20 cellular contexts compared by ENCODE assay signal in genomic region chr3:142154186-142154585, GRCh38. TPM values are rescaled to one million over a fixed set of nuclear protein-coding genes. Genes with fewer than 3 reads are reported as not detected.
DNase-seq lines count a peak whose midpoint lies in the region; ATAC-seq, FAIRE-seq and TF ChIP-seq lines count a peak whose summit lies in the region.
"Had no signal": no experiment of that assay in that cellular context is flagged by ENCODE, and none has a peak within 500 bp of the region (broad histone marks: within the 10 kb centered on the region; RNA-seq: fewer than 3 reads in every experiment).

No MANE protein-coding gene starts in this region.

- H3K4me3 ChIP-seq in astrocyte (ENCODE audit: insufficient read depth, low read depth, low read length) (no peak overlapping the region), epithelial cell of esophagus (ENCODE audit: low read length) (no peak overlapping the region), neuronal stem cell (ENCODE audit: low read length in 2 of 2) (no peak overlapping the region)
- H3K4me3 ChIP-seq: BLaER1, GM23248, HAP-1 had no signal

- no peaks in the 10 kb centered on the region for H3K27me3 Mint-ChIP-seq in natural killer cell (ENCODE audit: low read depth in 2 of 2)
- no peaks in the 10 kb centered on the region for H3K27me3 Mint-ChIP-seq in natural killer cell treated with Interleukin-12 subunit alpha and Interleukin-12 subunit beta and Interleukin-15 and Interleukin-18, amount 100 ng/mL, for 72 hours
- no peaks in the 10 kb centered on the region for H3K27me3 Mint-ChIP-seq in astrocyte (ENCODE audit: low read depth, unreplicated experiment)
- H3K27me3 Mint-ChIP-seq in activated CD4-positive, alpha-beta T cell treated with anti-CD3 and anti-CD28 coated beads, Interleukin-2, amount 10 ng/mL, durations not matched to agents 24 days and 14 days, result peaks cover 4% of the 10 kb centered on the region
- H3K27me3 Mint-ChIP-seq: CD4-positive, alpha-beta memory T cell had no signal

- H3K4me3 Mint-ChIP-seq in natural killer cell (no peak overlapping the region), astrocyte (ENCODE audit: unreplicated experiment) (no peak overlapping the region)
- no peak overlapping the region for H3K4me3 Mint-ChIP-seq in natural killer cell treated with Interleukin-12 subunit alpha and Interleukin-12 subunit beta and Interleukin-15 and Interleukin-18, amount 100 ng/mL, for 72 hours
- no peak overlapping the region for H3K4me3 Mint-ChIP-seq in activated CD4-positive, alpha-beta T cell treated with anti-CD3 and anti-CD28 coated beads, Interleukin-2, amount 10 ng/mL, durations not matched to agents 24 days and 14 days
- H3K4me3 Mint-ChIP-seq: CD14-positive monocyte; CD4-positive, alpha-beta memory T cell had no signal

- no peak overlapping the region for H3K27ac ChIP-seq in astrocyte (ENCODE audit: low read depth, low read length)
- H3K27ac ChIP-seq in neuronal stem cell (replicated peaks; ENCODE audit: low read length), result no peak overlapping the region
- H3K27ac ChIP-seq: BLaER1, GM23248 had no signal

- WGBS in neuronal stem cell (ENCODE audit: extremely low coverage in 2 of 2, insufficient read length in 2 of 2, insufficient replicate concordance in 1 of 2), 2 donors, result no CpG with 5 or more reads among the region's 3 CpGs

- H4K20me1 ChIP-seq in astrocyte (ENCODE audit: insufficient read depth, low read length), result no peaks in the 10 kb centered on the region
- H4K20me1 ChIP-seq: BLaER1 had no signal

- H2BK5ac ChIP-seq in neuronal stem cell (ENCODE audit: low read length), result no peak overlapping the region

- no peak for ATAC-seq in natural killer cell
- ATAC-seq in natural killer cell treated with Interleukin-12 subunit alpha and Interleukin-12 subunit beta and Interleukin-15 and Interleukin-18, amount 100 ng/mL, for 72 hours, result no peak

- H3K9ac ChIP-seq in astrocyte (ENCODE audit: low read length) (no peak overlapping the region), neuronal stem cell (ENCODE audit: low read depth, low read length, poor library complexity) (no peak overlapping the region)
- H3K9ac ChIP-seq: BLaER1, GM23248 had no signal

- intact Hi-C loops in natural killer cell (cut with micrococcal nuclease), result no loop called here
- intact Hi-C loops in activated CD4-positive, alpha-beta T cell treated with anti-CD3 and anti-CD28 coated beads, Interleukin-2, amount 10 ng/mL, durations not matched to agents 24 days and 14 days (cut with micrococcal nuclease), result no loop called here

- no peak for DNase-seq in natural killer cell
- no peak for DNase-seq in natural killer cell treated with Interleukin-12 subunit alpha and Interleukin-12 subunit beta and Interleukin-15 and Interleukin-18, amount 100 ng/mL, for 72 hours (ENCODE audit: low spot score)
- no peak for DNase-seq in astrocyte (ENCODE audit: low read depth)
- peak; percentile 70 for DNase-seq in epithelial cell of esophagus (ENCODE audit: low read depth)
- DNase-seq in neuronal stem cell (ENCODE audit: low spot score), result no peak
- no peak for DNase-seq in ureter (ENCODE audit: low spot score)
- DNase-seq in NCI-H1417 treated with DMSO at 0.1 percent for 48 hours (lab: John Stamatoyannopoulos, UW), result no peak
- DNase-seq in activated CD4-positive, alpha-beta T cell treated with anti-CD3 and anti-CD28 coated beads, Interleukin-2, amount 10 ng/mL, durations not matched to agents 24 days and 14 days, result no peak
- DNase-seq: 8988T; Calu3; CD4-positive, alpha-beta memory T cell; DMS79 treated with DMSO at 0.1 percent for 48 hours; GF-D8; GM23248; IMR-90 had no signal

- H2AFZ ChIP-seq in astrocyte (ENCODE audit: low read depth, low read length), result no peak overlapping the region
- H2AFZ ChIP-seq in neuronal stem cell (ENCODE audit: low read length), result no peak overlapping the region
- H2AFZ ChIP-seq: GM23248 had no signal

- no peaks in the 10 kb centered on the region for H3K79me2 ChIP-seq in astrocyte (ENCODE audit: insufficient read depth, low read length)

- H3K4me1 Mint-ChIP-seq in natural killer cell (peaks cover 15 to 21% of the 10 kb centered on the region in 2 donors), astrocyte (ENCODE audit: low read depth, unreplicated experiment) (no peaks in the 10 kb centered on the region)
- peaks cover 0 to 8% of the 10 kb centered on the region in 2 donors for H3K4me1 Mint-ChIP-seq in natural killer cell treated with Interleukin-12 subunit alpha and Interleukin-12 subunit beta and Interleukin-15 and Interleukin-18, amount 100 ng/mL, for 72 hours (ENCODE audit: low read depth in 2 of 2)
- H3K4me1 Mint-ChIP-seq in activated CD4-positive, alpha-beta T cell treated with anti-CD3 and anti-CD28 coated beads, Interleukin-2, amount 10 ng/mL, durations not matched to agents 24 days and 14 days, result peaks cover 2% of the 10 kb centered on the region

- TF ChIP-seq CTCF in natural killer cell (IDR thresholded peaks at IDR 0.05) (no peak), astrocyte (IDR thresholded peaks at IDR 0.05; ENCODE audit: insufficient read depth, low read depth, low read length) (no peak), epithelial cell of esophagus (IDR thresholded peaks at IDR 0.05; ENCODE audit: insufficient read depth, low read depth, low read length, missing control alignments) (no peak)

- H4K91ac ChIP-seq in neuronal stem cell (ENCODE audit: low read depth, low read length, poor library complexity), result no peak overlapping the region

- H2AK5ac ChIP-seq in neuronal stem cell (ENCODE audit: low read depth, low read length), result no peak overlapping the region

- H3K27me3 ChIP-seq in astrocyte (ENCODE audit: insufficient read depth, low read length) (no peaks in the 10 kb centered on the region), neuronal stem cell (ENCODE audit: control insufficient read depth in 3 of 3, insufficient read depth in 3 of 3, low read depth in 1 of 3, low read length in 3 of 3) (no peaks in the 10 kb centered on the region)
- H3K27me3 ChIP-seq: BLaER1 had no signal

- peak overlapping the region; percentile 71 for H3K14ac ChIP-seq in neuronal stem cell (ENCODE audit: low read length)

- H3K27ac Mint-ChIP-seq in natural killer cell (peak overlapping the region; percentile 60 to 75), astrocyte (ENCODE audit: unreplicated experiment) (no peak overlapping the region)
- H3K27ac Mint-ChIP-seq in natural killer cell treated with Interleukin-12 subunit alpha and Interleukin-12 subunit beta and Interleukin-15 and Interleukin-18, amount 100 ng/mL, for 72 hours, result no peak overlapping the region
- H3K27ac Mint-ChIP-seq in activated CD4-positive, alpha-beta T cell treated with anti-CD3 and anti-CD28 coated beads, Interleukin-2, amount 10 ng/mL, durations not matched to agents 24 days and 14 days, result no peak overlapping the region
- H3K27ac Mint-ChIP-seq: CD14-positive monocyte had no signal

- H3K9me3 ChIP-seq in astrocyte (ENCODE audit: insufficient read depth, low read depth, low read length) (no peaks in the 10 kb centered on the region), neuronal stem cell (replicated peaks in 1 of 2; ENCODE audit: control insufficient read depth in 2 of 2, insufficient read depth in 1 of 2, low read depth in 1 of 2, low read length in 2 of 2) (no peaks in the 10 kb centered on the region)
- H3K9me3 ChIP-seq: BLaER1, HAP-1 had no signal

- no peak overlapping the region for H2BK12ac ChIP-seq in neuronal stem cell (ENCODE audit: low read length)

- peak; percentile 26 for FAIRE-seq in astrocyte (lab: Jason Lieb, UNC)
- FAIRE-seq: GM19239, HTR-8/SVneo had no signal

- H3K9me3 Mint-ChIP-seq in natural killer cell (no peaks in the 10 kb centered on the region), astrocyte (ENCODE audit: unreplicated experiment) (no peaks in the 10 kb centered on the region)
- no peaks in the 10 kb centered on the region for H3K9me3 Mint-ChIP-seq in natural killer cell treated with Interleukin-12 subunit alpha and Interleukin-12 subunit beta and Interleukin-15 and Interleukin-18, amount 100 ng/mL, for 72 hours
- H3K9me3 Mint-ChIP-seq in activated CD4-positive, alpha-beta T cell treated with anti-CD3 and anti-CD28 coated beads, Interleukin-2, amount 10 ng/mL, durations not matched to agents 24 days and 14 days, result no peaks in the 10 kb centered on the region
- H3K9me3 Mint-ChIP-seq: CD4-positive, alpha-beta memory T cell had no signal

- no peak overlapping the region for H4K8ac ChIP-seq in neuronal stem cell (ENCODE audit: low read depth, low read length)

- H3K4ac ChIP-seq in neuronal stem cell (ENCODE audit: low read length), result no peak overlapping the region

- H3K79me1 ChIP-seq in neuronal stem cell (ENCODE audit: low read depth, low read length), result no peaks in the 10 kb centered on the region

- H3K36me3 ChIP-seq in astrocyte (ENCODE audit: insufficient read depth, low read length) (no peaks in the 10 kb centered on the region), neuronal stem cell (replicated peaks in 1 of 2; ENCODE audit: control insufficient read depth in 2 of 2, insufficient read depth in 2 of 2, low read length in 2 of 2) (no peaks in the 10 kb centered on the region)
- H3K36me3 ChIP-seq: BLaER1, HAP-1 had no signal

- H3K4me1 ChIP-seq in astrocyte (ENCODE audit: insufficient read depth, low read length) (peaks cover 3% of the 10 kb centered on the region), neuronal stem cell (ENCODE audit: control insufficient read depth in 2 of 2, insufficient read depth in 1 of 2, low read depth in 1 of 2, low read length in 2 of 2) (peaks cover 0 to 3% of the 10 kb centered on the region in 2 donors)
- H3K4me1 ChIP-seq: BLaER1, HAP-1 had no signal

- H3K4me2 ChIP-seq in astrocyte (ENCODE audit: low read length), result no peak overlapping the region
- H3K4me2 ChIP-seq in neuronal stem cell (ENCODE audit: insufficient read depth, low read length, poor library complexity, severe bottlenecking), result no peak overlapping the region
- H3K4me2 ChIP-seq: BLaER1 had no signal

- no peak overlapping the region for H3K23ac ChIP-seq in neuronal stem cell (ENCODE audit: low read depth, low read length, poor library complexity)

- no peak overlapping the region for H3K18ac ChIP-seq in neuronal stem cell (ENCODE audit: low read length)

- H3K36me3 Mint-ChIP-seq in natural killer cell (no peaks in the 10 kb centered on the region), astrocyte (ENCODE audit: low read depth, unreplicated experiment) (peaks cover 2% of the 10 kb centered on the region)
- H3K36me3 Mint-ChIP-seq in natural killer cell treated with Interleukin-12 subunit alpha and Interleukin-12 subunit beta and Interleukin-15 and Interleukin-18, amount 100 ng/mL, for 72 hours, result no peaks in the 10 kb centered on the region
- no peaks in the 10 kb centered on the region for H3K36me3 Mint-ChIP-seq in activated CD4-positive, alpha-beta T cell treated with anti-CD3 and anti-CD28 coated beads, Interleukin-2, amount 10 ng/mL, durations not matched to agents 24 days and 14 days (ENCODE audit: low read depth)
- H3K36me3 Mint-ChIP-seq: CD4-positive, alpha-beta memory T cell had no signal

- H2BK15ac ChIP-seq in neuronal stem cell (ENCODE audit: low read length), result no peak overlapping the region

- no peak overlapping the region for H2BK120ac ChIP-seq in neuronal stem cell (ENCODE audit: low read depth, low read length)

RNA-seq across cellular contexts. Expression of gene TFDP2, which starts 4.8 kb away (rescaled TPM):
- total RNA-seq in natural killer cell (100 to 1,000 TPM; 134 to 154 (median 142) TPM), astrocyte (49.9 and 51.0 TPM in 2 replicates), ureter (42.1 TPM)
- total RNA-seq in natural killer cell treated with Interleukin-12 subunit alpha and Interleukin-12 subunit beta and Interleukin-15 and Interleukin-18, amount 100 ng/mL, for 72 hours, result 10 to 100 TPM; 37.1 to 47.8 TPM
- 253 TPM for polyA plus RNA-seq in neuronal stem cell (2013, experiment 1 of 2)
- 314 TPM for polyA plus RNA-seq in neuronal stem cell (2013, experiment 2 of 2)
- 22.0 and 22.1 TPM in 2 replicates for total RNA-seq in activated CD4-positive, alpha-beta T cell treated with anti-CD3 and anti-CD28 coated beads, Interleukin-2, amount 10 ng/mL, durations not matched to agents 24 days and 14 days

Comparison
In these comparisons a context has a peak if more than half of its experiments do, and no peak if none do; other contexts are left out.
1. H3K27ac Mint-ChIP-seq: peak in natural killer cell (2 of 2); none in natural killer cell treated with Interleukin-12 subunit alpha and Interleukin-12 subunit beta and Interleukin-15 and Interleukin-18, amount 100 ng/mL, for 72 hours (0 of 2), astrocyte (single experiment) and activated CD4-positive, alpha-beta T cell treated with anti-CD3 and anti-CD28 coated beads, Interleukin-2, amount 10 ng/mL, durations not matched to agents 24 days and 14 days (single experiment).